8 cellular contexts compared by ENCODE assay signal in the genomic region with DNA sequence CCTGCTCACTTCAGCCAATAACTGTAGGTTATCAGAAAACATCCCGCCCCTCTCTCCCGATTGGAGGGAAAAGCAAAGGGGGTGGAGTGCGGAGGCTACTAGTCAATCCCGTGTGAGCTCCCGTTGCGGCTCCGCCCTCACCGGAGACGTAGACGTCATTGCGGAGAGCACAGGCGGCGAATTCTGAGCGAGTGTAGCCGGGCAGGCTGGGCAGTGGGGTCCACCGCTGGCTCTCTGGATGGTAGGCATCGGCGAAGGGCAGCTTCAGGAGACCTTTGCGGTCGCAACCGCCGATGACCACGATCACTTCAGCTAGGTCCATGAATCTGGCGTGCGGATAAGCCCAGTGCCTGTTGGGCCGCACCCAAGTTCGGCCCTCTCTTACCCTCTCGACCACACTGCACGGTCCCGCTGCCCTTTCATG. TPM values are rescaled to one million over a fixed set of nuclear protein-coding genes. Genes with fewer than 3 reads are reported as not detected.
DNase-seq lines count a peak whose midpoint lies in the region; ATAC-seq and TF ChIP-seq lines count a peak whose summit lies in the region.

No MANE protein-coding gene starts in this region.

- H3K27me3 ChIP-seq in ACC112 (ENCODE audit: insufficient read depth, low read length) = no peaks in the 10 kb centered on the region
- peaks cover 69% of the 10 kb centered on the region for H3K27me3 ChIP-seq in neural progenitor cell

- H3K36me3 ChIP-seq in ACC112 (ENCODE audit: insufficient read depth, low read length) = peaks cover 10% of the 10 kb centered on the region; the same call in 1 of the 2 replicates
- no peaks in the 10 kb centered on the region for H3K36me3 ChIP-seq in neural progenitor cell

- no peak overlapping the region for H3K9ac ChIP-seq in neural progenitor cell

- H3K9me3 Mint-ChIP-seq in neural progenitor cell = peaks cover 12% of the 10 kb centered on the region

- no peak overlapping the region for H2AFZ ChIP-seq in ACC112 (ENCODE audit: low read length, unreplicated experiment)
- no peak overlapping the region for H2AFZ ChIP-seq in neural progenitor cell (replicated peaks)

- H3K9me3 ChIP-seq in neural progenitor cell (ENCODE audit: low read depth) = peaks cover 9% of the 10 kb centered on the region

- TF ChIP-seq CTCF in neural progenitor cell (IDR thresholded peaks at IDR 0.05) = no peak

- no peak overlapping the region for H3K27ac Mint-ChIP-seq in neural progenitor cell

- H3K4me3 Mint-ChIP-seq in neural progenitor cell = no peak overlapping the region

- H3K4me1 Mint-ChIP-seq in neural progenitor cell = peaks cover 48% of the 10 kb centered on the region

- peaks cover 11% of the 10 kb centered on the region for H3K36me3 Mint-ChIP-seq in neural progenitor cell

- ATAC-seq in GM19328 (IDR thresholded peaks at IDR 0.05; ENCODE audit: unreplicated experiment) (peak; percentile 63), GM21786 (IDR thresholded peaks at IDR 0.05; ENCODE audit: unreplicated experiment) (no peak)

- peaks cover 32% of the 10 kb centered on the region for H3K79me2 ChIP-seq in ACC112 (ENCODE audit: control insufficient read depth, insufficient read depth, low read length, unreplicated experiment)
- H3K79me2 ChIP-seq in neural progenitor cell (ENCODE audit: low read depth) = no peaks in the 10 kb centered on the region

- H3K4me2 ChIP-seq in neural progenitor cell = no peak overlapping the region

- peak overlapping the region; percentile 75 for H3K4me3 ChIP-seq in ACC112 (ENCODE audit: low read depth, low read length)
- no peak overlapping the region for H3K4me3 ChIP-seq in neural progenitor cell

- H3F3A ChIP-seq in neural progenitor cell (ENCODE audit: low read depth) = peaks cover 62% of the 10 kb centered on the region

- peaks cover 39% of the 10 kb centered on the region for H4K20me1 ChIP-seq in neural progenitor cell (ENCODE audit: low read depth)

- no peak overlapping the region for H3K27ac ChIP-seq in ACC112 (ENCODE audit: low read depth, low read length)
- no peak overlapping the region for H3K27ac ChIP-seq in neural progenitor cell

- peaks cover 38% of the 10 kb centered on the region for H3K27me3 Mint-ChIP-seq in neural progenitor cell (ENCODE audit: insufficient read depth, low read depth)

- H3K4me1 ChIP-seq in ACC112 (ENCODE audit: control insufficient read depth, insufficient read depth, low read length, unreplicated experiment) = peaks cover 14% of the 10 kb centered on the region
- H3K4me1 ChIP-seq in neural progenitor cell = peaks cover 34% of the 10 kb centered on the region

- DNase-seq in NCI-H748 treated with DMSO at 0.1 percent for 48 hours (lab: John Stamatoyannopoulos, UW) (peak; percentile 29), activated T-helper 1 cell treated with Interleukin-2 at 50 U/mL for 16 hours (ENCODE audit: low read depth) (peak; percentile 22), fibroblast of gingiva (ENCODE audit: low read depth) (peak; percentile 80), neural progenitor cell (ENCODE audit: low spot score) (peak; percentile 76), stromal cell of bone marrow (ENCODE audit: low read depth) (peak; percentile 74)

RNA-seq across cellular contexts. Expression of a gene that starts 4.7 kb away (rescaled TPM):
- total RNA-seq in neural progenitor cell (ENCODE audit: low replicate concordance) = 1.2 and 1.5 TPM in 2 replicates

RNA-seq across cellular contexts. Expression of a gene that starts 29.0 kb away (rescaled TPM):
- total RNA-seq in neural progenitor cell (ENCODE audit: low replicate concordance) = 1,927 and 1,962 TPM in 2 replicates

Comparison
In these comparisons a context has a peak if more than half of its experiments do, and no peak if none do; other contexts are left out.
1. DNase-seq: peak in every context shown above with its lines; median percentile 80 in fibroblast of gingiva; 76 in neural progenitor cell; 74 in stromal cell of bone marrow; 29 in NCI-H748 treated with DMSO at 0.1 percent for 48 hours; 22 in activated T-helper 1 cell treated with Interleukin-2 at 50 U/mL for 16 hours.